In the genomic region with DNA sequence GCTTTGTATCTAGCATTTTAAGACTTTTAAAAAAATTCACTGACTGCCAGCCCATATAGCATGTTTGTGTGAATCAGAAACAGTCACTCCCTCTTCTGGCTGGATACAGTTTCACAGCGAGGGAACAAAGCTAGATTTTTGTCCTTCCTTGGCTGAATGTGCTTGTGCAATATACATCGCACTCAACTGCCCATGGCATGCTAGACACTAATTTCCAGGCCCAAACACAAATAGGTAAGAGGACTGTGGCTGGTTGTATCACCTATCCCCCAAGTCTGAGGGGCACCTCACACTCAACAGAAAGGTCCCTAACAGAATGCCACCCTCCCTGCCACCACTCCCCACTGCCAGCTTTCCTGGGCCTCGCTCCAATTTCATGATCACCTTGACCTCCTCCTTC, we compare ENCODE assay signal across 11 cellular contexts. TPM values are rescaled to one million over a fixed set of nuclear protein-coding genes. Genes with fewer than 3 reads are reported as not detected.
DNase-seq lines count a peak whose midpoint lies in the region; TF ChIP-seq lines count a peak whose summit lies in the region.
"Had no signal": no experiment of that assay in that cellular context is flagged by ENCODE, and none has a peak within 500 bp of the region (broad histone marks: within the 10 kb centered on the region; RNA-seq: fewer than 3 reads in every experiment).

No MANE protein-coding gene starts in this region.

- 38% methylated on average over 3 of the region's 3 CpGs for WGBS in mammary epithelial cell (ENCODE audit: low coverage, missing lambda C conversion rate)

- no peaks in the 10 kb centered on the region for H3K79me2 ChIP-seq in mammary epithelial cell (ENCODE audit: insufficient read depth, low read length)

- no peaks in the 10 kb centered on the region for H3K4me1 ChIP-seq in mammary epithelial cell (ENCODE audit: insufficient read depth, low read length)

- in situ Hi-C loops in mammary epithelial cell (cut with MboI; ENCODE audit: low sequenced_read_pairs in 2 of 2), result no loop called here

- H4K20me1 ChIP-seq in mammary epithelial cell (ENCODE audit: insufficient read depth, low read length), result no peaks in the 10 kb centered on the region

- H3K27ac Mint-ChIP-seq in nephron progenitor cell, result no peak overlapping the region

- intact Hi-C loops in mammary epithelial cell (cut with micrococcal nuclease), result no loop called here

- CTCF ChIA-PET in mammary epithelial cell (lab: Charles Lee; ENCODE audit: low non-redundant PET), result no interaction called here

- H3K9ac ChIP-seq in mammary epithelial cell (ENCODE audit: insufficient read depth, low read length), result no peak overlapping the region

- H3K27me3 Mint-ChIP-seq in nephron progenitor cell (ENCODE audit: low read depth, poor library complexity), result peaks cover 2% of the 10 kb centered on the region

- H3K9me3 Mint-ChIP-seq in nephron progenitor cell, result no peaks in the 10 kb centered on the region

- no peaks in the 10 kb centered on the region for H3K36me3 Mint-ChIP-seq in nephron progenitor cell (ENCODE audit: low read depth)

- H3K27me3 ChIP-seq in mammary epithelial cell (ENCODE audit: insufficient read depth, low read length), result no peaks in the 10 kb centered on the region

- peak; percentile 47 for DNase-seq in DMS 273 (lab: John Stamatoyannopoulos, UW; ENCODE audit: unreplicated experiment)
- DNase-seq in DMS 273 treated with DMSO at 0.1 percent for 48 hours (lab: John Stamatoyannopoulos, UW), result no peak
- peak; percentile 14 for DNase-seq in MV-4-11 (lab: John Stamatoyannopoulos, UW)
- peak; percentile 50 for DNase-seq in mammary epithelial cell
- no peak for DNase-seq in nephron progenitor cell
- DNase-seq in NCI-H1092 (lab: John Stamatoyannopoulos, UW), result no peak
- DNase-seq in RPMI8226, result no peak
- DNase-seq in NCI-H1436 (lab: John Stamatoyannopoulos, UW), result no peak

- H3K4me2 ChIP-seq in mammary epithelial cell (ENCODE audit: insufficient read depth, low read depth, low read length), result no peak overlapping the region

- TF ChIP-seq CTCF in mammary epithelial cell (conservative IDR thresholded peaks at IDR 0.05 in 1 of 2, IDR thresholded peaks at IDR 0.05 in 1 of 2; ENCODE audit: extremely low read depth in 1 of 2, insufficient read depth in 1 of 2, low read depth in 1 of 2, low read length in 2 of 2) (peak; percentile 36 to 55), nephron progenitor cell (IDR thresholded peaks at IDR 0.05) (peak; percentile 25)

- no peak overlapping the region for H2AFZ ChIP-seq in mammary epithelial cell (ENCODE audit: low read depth, low read length)

- no TSS peak for BruUV-seq in mammary epithelial cell (replicated peaks; lab: Mats Ljungman, UMichigan)

- dilution Hi-C loops in mammary epithelial cell (cut with HindIII; ENCODE audit: low sequenced_read_pairs), result no loop called here

- no peak overlapping the region for H3K27ac ChIP-seq in mammary epithelial cell (ENCODE audit: insufficient read depth, low read depth, low read length)
- H3K27ac ChIP-seq: 22Rv1 had no signal

- H3K4me3 Mint-ChIP-seq in nephron progenitor cell, result no peak overlapping the region

- H3K9me3 ChIP-seq in mammary epithelial cell (replicated peaks; ENCODE audit: insufficient read depth, low read length), result no peaks in the 10 kb centered on the region

- H3K4me1 Mint-ChIP-seq in nephron progenitor cell, result peaks cover 27% of the 10 kb centered on the region

- H3K36me3 ChIP-seq in mammary epithelial cell (ENCODE audit: insufficient read depth, low read length), result no peaks in the 10 kb centered on the region

- no peak overlapping the region for H3K4me3 ChIP-seq in mammary epithelial cell (replicated peaks in 1 of 3; ENCODE audit: insufficient read depth in 1 of 3, low read depth in 2 of 3, low read length in 3 of 3)

RNA-seq across cellular contexts. Expression of gene BLCAP, which starts 16.2 kb away (rescaled TPM):
- 100 to 1,000 TPM; 106 to 196 TPM for total RNA-seq in mammary epithelial cell
- 173 TPM for polyA plus RNA-seq in mammary epithelial cell
- 213 TPM for polyA minus RNA-seq in mammary epithelial cell

RNA-seq across cellular contexts. Expression of gene NNAT, which starts 22.8 kb away (rescaled TPM):
- 1 to 10 TPM; 1.0 to 3.3 TPM for total RNA-seq in mammary epithelial cell
- 0.86 TPM for polyA plus RNA-seq in mammary epithelial cell
- not detected for polyA minus RNA-seq in mammary epithelial cell
- total RNA-seq: cardiac septum; T-helper 2 cell treated with Interferon-gamma antibody and Interleukin-4, amounts not matched to agents 100 ng/mL and 5 ng/mL, for 36 hours had no signal

Comparison
In these comparisons a context has a peak if more than half of its experiments do, and no peak if none do; other contexts are left out.
1. DNase-seq: peak in DMS 273 (single experiment), MV-4-11 (single experiment) and mammary epithelial cell (single experiment); none in DMS 273 treated with DMSO at 0.1 percent for 48 hours (single experiment), nephron progenitor cell (single experiment), NCI-H1092 (single experiment), RPMI8226 (single experiment) and NCI-H1436 (single experiment).